In genomic region chr19:34859823-34860736, GRCh38 we compare ENCODE assay signal across 8 cellular contexts.
DNase-seq lines count a peak whose midpoint lies in the region; ATAC-seq and TF ChIP-seq lines count a peak whose summit lies in the region.
"Not testable (repeated sequence)": the region's sequence is repeated elsewhere in the genome, so short reads cannot be mapped to it uniquely, and the experiment has no call there.

No MANE protein-coding gene starts in this region.

- not testable (repeated sequence) for H2AFZ ChIP-seq in neural cell (ENCODE audit: low read depth, low read length)

- intact Hi-C loops in CD8-positive, alpha-beta T cell (cut with DNase I, micrococcal nuclease), result loop anchor here (5.0 to 10.0 kb wide), 3 partner anchors 65 to 152 kb away; partner anchors contain the start of genes ZNF30 (in 1 of the 2) and ZNF599 (in 1 of the 2)

- H3K9me3 Mint-ChIP-seq in CD8-positive, alpha-beta T cell; stimulated activated naive CD8-positive, alpha-beta T cell treated with anti-CD3 and anti-CD28 coated beads, Interleukin-15, amount 100 ng/mL, for 72 hours: not testable (repeated sequence)

- not testable (repeated sequence) for H3K27me3 ChIP-seq in CD8-positive, alpha-beta T cell (ENCODE audit: insufficient read depth, low read length); ectodermal cell (ENCODE audit: control insufficient read depth, insufficient read depth, low read length, poor library complexity, severe bottlenecking); iPS-15b (ENCODE audit: control insufficient read depth, insufficient read depth, low read length); neural cell (ENCODE audit: insufficient read depth, low read depth, low read length)

- peak; percentile 73 for ATAC-seq in CD8-positive, alpha-beta T cell
- peak; percentile 67 for ATAC-seq in stimulated activated naive CD8-positive, alpha-beta T cell treated with anti-CD3 and anti-CD28 coated beads, Interleukin-15, amount 100 ng/mL, for 72 hours

- H3K9me2 ChIP-seq in neural cell (ENCODE audit: insufficient read depth, low read length), result not testable (repeated sequence)

- H3K9me3 ChIP-seq in CD8-positive, alpha-beta T cell (ENCODE audit: low read length); ectodermal cell (ENCODE audit: control insufficient read depth, low read length); iPS-15b (ENCODE audit: control insufficient read depth, insufficient read depth, low read length); neural cell (ENCODE audit: low read length): not testable (repeated sequence)

- peak overlapping the region; percentile 45 for H3K4me3 ChIP-seq in CD8-positive, alpha-beta T cell (ENCODE audit: low read depth, low read length)
- peak overlapping the region; percentile 35 for H3K4me3 ChIP-seq in ectodermal cell (ENCODE audit: insufficient read depth, low read depth, low read length)
- H3K4me3 ChIP-seq in iPS-15b (ENCODE audit: low read depth, low read length), result peak overlapping the region; percentile 39
- peak overlapping the region; percentile 55 for H3K4me3 ChIP-seq in neural cell (ENCODE audit: low read length)

- peaks cover 44% of the 10 kb centered on the region for H3K4me1 Mint-ChIP-seq in CD8-positive, alpha-beta T cell (ENCODE audit: low read depth)
- peaks cover 37% of the 10 kb centered on the region for H3K4me1 Mint-ChIP-seq in stimulated activated naive CD8-positive, alpha-beta T cell treated with anti-CD3 and anti-CD28 coated beads, Interleukin-15, amount 100 ng/mL, for 72 hours

- H3K4me3 Mint-ChIP-seq in CD8-positive, alpha-beta T cell, result peak overlapping the region; percentile 97
- H3K4me3 Mint-ChIP-seq in stimulated activated naive CD8-positive, alpha-beta T cell treated with anti-CD3 and anti-CD28 coated beads, Interleukin-15, amount 100 ng/mL, for 72 hours, result peak overlapping the region; percentile 93 to 98

- 5 to 11% methylated on average over 25 to 26 of the region's 34 CpGs for WGBS in ectodermal cell, 2 experiments

- not testable (repeated sequence) for H4K20me1 ChIP-seq in neural cell (ENCODE audit: insufficient read depth)

- H3F3A ChIP-seq in neural cell (ENCODE audit: insufficient read depth, low read length, poor library complexity, severe bottlenecking), result not testable (repeated sequence)

- H3K27me3 Mint-ChIP-seq in CD8-positive, alpha-beta T cell (ENCODE audit: low read depth); stimulated activated naive CD8-positive, alpha-beta T cell treated with anti-CD3 and anti-CD28 coated beads, Interleukin-15, amount 100 ng/mL, for 72 hours: not testable (repeated sequence)

- peak overlapping the region; percentile 45 for H3K27ac ChIP-seq in CD8-positive, alpha-beta T cell (ENCODE audit: low read depth, low read length)
- H3K27ac ChIP-seq in ectodermal cell (ENCODE audit: insufficient read depth, low read depth, low read length, poor library complexity, severe bottlenecking); neural cell (ENCODE audit: low read length): not testable (repeated sequence)

- TF ChIP-seq CTCF in CD8-positive, alpha-beta T cell (IDR thresholded peaks at IDR 0.05); neural cell (IDR thresholded peaks at IDR 0.05; ENCODE audit: poor library complexity, severe bottlenecking): not testable (repeated sequence)

- TF ChIP-seq EP300 in neural cell (conservative IDR thresholded peaks at IDR 0.05; ENCODE audit: poor library complexity, severe bottlenecking), result not testable (repeated sequence)

- CTCF ChIA-PET in CD8-positive, alpha-beta T cell (lab: Charles Lee), result interaction anchor here (0.7 to 2.8 kb wide), 2 partner anchors 22 to 153 kb away, joined by 3 to 8 read pairs; no protein-coding TSS in a partner anchor

- in situ Hi-C loops in KBM-7 (cut with MboI; ENCODE audit: low pct_unique_long_range_greater_than_20kb, low sequenced_read_pairs), result not testable (repeated sequence)

- not testable (repeated sequence) for H3K9ac ChIP-seq in iPS-15b (ENCODE audit: low read depth, low read length); neural cell (ENCODE audit: low read length)

- peaks cover 20% of the 10 kb centered on the region for H3K4me1 ChIP-seq in CD8-positive, alpha-beta T cell (ENCODE audit: insufficient read depth, low read length)
- not testable (repeated sequence) for H3K4me1 ChIP-seq in ectodermal cell (ENCODE audit: control insufficient read depth, insufficient read depth, low read length); iPS-15b (ENCODE audit: control insufficient read depth, insufficient read depth, low read length)

- not testable (repeated sequence) for TF ChIP-seq RAD21 in neural cell (conservative IDR thresholded peaks at IDR 0.05)

- H3K36me3 ChIP-seq in CD8-positive, alpha-beta T cell (ENCODE audit: insufficient read depth, low read length); ectodermal cell (ENCODE audit: control insufficient read depth, insufficient read depth, low read length); iPS-15b (ENCODE audit: control insufficient read depth, insufficient read depth, low read length); neural cell (ENCODE audit: insufficient read depth, low read length): not testable (repeated sequence)

- not testable (repeated sequence) for H3K4me2 ChIP-seq in neural cell (ENCODE audit: low read length)

- H3K79me2 ChIP-seq in neural cell (replicated peaks; ENCODE audit: insufficient read depth, low read length), result not testable (repeated sequence)

- H3K27ac Mint-ChIP-seq in CD8-positive, alpha-beta T cell, result peak overlapping the region; percentile 96
- H3K27ac Mint-ChIP-seq in stimulated activated naive CD8-positive, alpha-beta T cell treated with anti-CD3 and anti-CD28 coated beads, Interleukin-15, amount 100 ng/mL, for 72 hours, result peak overlapping the region; percentile 92 to 95

- peak in 3 of 7 experiments; percentile 14 to 62 (median 21) for DNase-seq in CD8-positive, alpha-beta T cell
- DNase-seq in KBM-7, result peak; percentile 16
- DNase-seq in SW480 (ENCODE audit: low spot score), result peak; percentile 14
- DNase-seq in activated effector memory CD4-positive, alpha-beta T cell treated with Interleukin-2 at 50 U/mL for 16 hours, result peak; percentile 18
- DNase-seq in stimulated activated naive CD8-positive, alpha-beta T cell treated with anti-CD3 and anti-CD28 coated beads, Interleukin-15, amount 100 ng/mL, for 72 hours, result peak; percentile 19 to 32

- POLR2A ChIA-PET in CD8-positive, alpha-beta T cell (lab: Charles Lee), result interaction anchor here (1.0 kb wide), 1 partner anchor 103 kb away, joined by 3 read pairs; no protein-coding TSS in a partner anchor

- peaks cover 32% of the 10 kb centered on the region for H3K36me3 Mint-ChIP-seq in CD8-positive, alpha-beta T cell
